ENCODE assay signal across 7 cellular contexts in genomic region chr2:176088048-176088936, GRCh38. TPM values are rescaled to one million over a fixed set of nuclear protein-coding genes. Genes with fewer than 3 reads are reported as not detected.
A peak's percentile ranks its signal among the peaks of the same experiment; 100 is the strongest.
DNase-seq lines count a peak whose midpoint lies in the region; ATAC-seq and TF ChIP-seq lines count a peak whose summit lies in the region.

No MANE protein-coding gene starts in this region.

- WGBS in right lobe of liver (ENCODE audit: insufficient coverage, low coverage, low lambda C conversion rate, missing lambda C conversion rate) = 3% methylated on average over 37 of the region's 49 CpGs
- 4% methylated on average over 19 of the region's 49 CpGs for WGBS in suprapubic skin

- H3K27ac ChIP-seq in colonic mucosa (no peak overlapping the region), right lobe of liver (no peak overlapping the region), suprapubic skin (no peak overlapping the region)

- peaks cover 11% of the 10 kb centered on the region; the same call in 1 of the 2 replicates for H3K9me3 ChIP-seq in NT2/D1 (ENCODE audit: insufficient read depth, low read length)
- H3K9me3 ChIP-seq in colonic mucosa = no peaks in the 10 kb centered on the region
- no peaks in the 10 kb centered on the region for H3K9me3 ChIP-seq in right lobe of liver
- H3K9me3 ChIP-seq in suprapubic skin = no peaks in the 10 kb centered on the region

- H3K4me3 ChIP-seq in NT2/D1 (ENCODE audit: insufficient read length, low read depth) (peak overlapping the region; percentile 76), colonic mucosa (peak overlapping the region; percentile 12), right lobe of liver (peak overlapping the region in 1 of 3 donors; percentile 22), suprapubic skin (peak overlapping the region; percentile 16)

- no peak for TF ChIP-seq EP300 in suprapubic skin (IDR thresholded peaks at IDR 0.05)

- no peak for TF ChIP-seq POLR2A in right lobe of liver (IDR thresholded peaks at IDR 0.05)
- TF ChIP-seq POLR2A in suprapubic skin (IDR thresholded peaks at IDR 0.05) = no peak

- intact Hi-C loops in colonic mucosa (cut with DNase I) (loop anchor here (5.0 kb wide), 2 partner anchors 401 to 836 kb away; no protein-coding TSS in a partner anchor), right lobe of liver (cut with DNase I) (loop anchor here in 1 of 2 donors (10.0 kb wide), 1 partner anchor 403 kb away; no protein-coding TSS in a partner anchor)

- H3K27me3 ChIP-seq in NT2/D1 (ENCODE audit: insufficient read depth, insufficient read length) = peaks cover 93% of the 10 kb centered on the region
- peaks cover 100% of the 10 kb centered on the region for H3K27me3 ChIP-seq in colonic mucosa
- peaks cover 37 to 71% of the 10 kb centered on the region in 2 donors for H3K27me3 ChIP-seq in right lobe of liver
- peaks cover 100% of the 10 kb centered on the region for H3K27me3 ChIP-seq in suprapubic skin

- ATAC-seq in HG02763 (IDR thresholded peaks at IDR 0.05; ENCODE audit: unreplicated experiment) (peak; percentile 48), right lobe of liver (peak; percentile 86 to 94 (median 88))

- peaks cover 4% of the 10 kb centered on the region for H3K4me1 ChIP-seq in NT2/D1 (ENCODE audit: insufficient read depth, insufficient read length)
- peaks cover 13% of the 10 kb centered on the region for H3K4me1 ChIP-seq in colonic mucosa
- H3K4me1 ChIP-seq in right lobe of liver = peaks cover 0 to 16% (median 4%) of the 10 kb centered on the region in 4 donors
- H3K4me1 ChIP-seq in suprapubic skin = peaks cover 48% of the 10 kb centered on the region

- H3K9ac ChIP-seq in NT2/D1 (ENCODE audit: insufficient read length, low read depth) = peak overlapping the region; percentile 88
- no peak overlapping the region for H3K9ac ChIP-seq in colonic mucosa (ENCODE audit: low read depth in 2 of 2, low read length in 2 of 2)

- TF ChIP-seq CTCF in colonic mucosa (IDR thresholded peaks at IDR 0.05) (peak; percentile 71), right lobe of liver (IDR thresholded peaks at IDR 0.05) (peak; percentile 40 to 83 (median 72)), suprapubic skin (IDR thresholded peaks at IDR 0.05) (peak in 1 of 2 donors; percentile 81)

- DNase-seq in Daoy (ENCODE audit: low read depth) = peak; percentile 72
- no peak for DNase-seq in NT2/D1 (ENCODE audit: low read depth, low spot score)
- peak; percentile 66 for DNase-seq in colonic mucosa
- peak; percentile 63 to 68 (median 64) for DNase-seq in right lobe of liver
- no peak for DNase-seq in suprapubic skin (ENCODE audit: low spot score in 2 of 2)
- DNase-seq in stimulated activated naive CD4-positive, alpha-beta T cell (lab: John Stamatoyannopoulos, UW) = no peak

- H3K36me3 ChIP-seq in NT2/D1 (ENCODE audit: insufficient read depth, insufficient read length, low read length) (no peaks in the 10 kb centered on the region), colonic mucosa (no peaks in the 10 kb centered on the region), right lobe of liver (no peaks in the 10 kb centered on the region), suprapubic skin (no peaks in the 10 kb centered on the region)

RNA-seq across cellular contexts. Expression of gene HOXD13, which starts 4.2 kb away (rescaled TPM):
- total RNA-seq in Daoy (2014; rRNA removed; shearing (Covaris generic)) = 20.7 and 21.5 TPM in 2 replicates
- total RNA-seq in colonic mucosa (under 1 TPM; 0.32 to 0.77 TPM), right lobe of liver (not detected), suprapubic skin (under 1 TPM in 1 of 4 donors, not detected in 3; 0.19 TPM)

RNA-seq across cellular contexts. Expression of gene EVX2, which starts 4.5 kb away (rescaled TPM):
- not detected in 2 replicates for total RNA-seq in Daoy (2014; rRNA removed; shearing (Covaris generic))
- total RNA-seq in colonic mucosa (not detected), right lobe of liver (not detected), suprapubic skin (not detected)

RNA-seq across cellular contexts. Expression of gene HOXD12, which starts 11.3 kb away (rescaled TPM):
- total RNA-seq in Daoy (2014; rRNA removed; shearing (Covaris generic)) = 0.46 TPM in 1 of 2 replicates, not detected in the other
- total RNA-seq in colonic mucosa (not detected), right lobe of liver (not detected), suprapubic skin (not detected)

RNA-seq across cellular contexts. Expression of gene HOXD11, which starts 18.8 kb away (rescaled TPM):
- 13.4 and 14.0 TPM in 2 replicates for total RNA-seq in Daoy (2014; rRNA removed; shearing (Covaris generic))
- total RNA-seq in colonic mucosa (1 to 10 TPM in 1 of 2 donors, under 1 TPM in 1; 0.25 to 1.6 TPM), right lobe of liver (not detected), suprapubic skin (not detected)

RNA-seq across cellular contexts. Expression of gene HOXD10, which starts 28.3 kb away (rescaled TPM):
- 14.8 and 18.6 TPM in 2 replicates for total RNA-seq in Daoy (2014; rRNA removed; shearing (Covaris generic))
- total RNA-seq in colonic mucosa (1 to 10 TPM in 1 of 2 donors, under 1 TPM in 1; 0.32 to 1.9 TPM), right lobe of liver (not detected), suprapubic skin (under 1 TPM in 2 of 4 donors, not detected in 2; 0.56 to 0.59 TPM)

Comparison
In these comparisons a context has a peak if more than half of its experiments do, and no peak if none do; other contexts are left out.
1. DNase-seq: peak in Daoy (single experiment), colonic mucosa (single experiment) and right lobe of liver (3 of 3); none in NT2/D1 (single experiment), suprapubic skin (0 of 2) and stimulated activated naive CD4-positive, alpha-beta T cell (0 of 6).
2. RNA of gene HOXD13, which starts 4.2 kb away (total RNA-seq): 20.7 to 21.5 TPM in Daoy; 0.32 to 0.77 TPM in colonic mucosa, not detected in right lobe of liver and 0.19 TPM in suprapubic skin; every median in the first group is over 10 times any median in the second.